ENCODE assay signal across 1 cellular context in the genomic region with DNA sequence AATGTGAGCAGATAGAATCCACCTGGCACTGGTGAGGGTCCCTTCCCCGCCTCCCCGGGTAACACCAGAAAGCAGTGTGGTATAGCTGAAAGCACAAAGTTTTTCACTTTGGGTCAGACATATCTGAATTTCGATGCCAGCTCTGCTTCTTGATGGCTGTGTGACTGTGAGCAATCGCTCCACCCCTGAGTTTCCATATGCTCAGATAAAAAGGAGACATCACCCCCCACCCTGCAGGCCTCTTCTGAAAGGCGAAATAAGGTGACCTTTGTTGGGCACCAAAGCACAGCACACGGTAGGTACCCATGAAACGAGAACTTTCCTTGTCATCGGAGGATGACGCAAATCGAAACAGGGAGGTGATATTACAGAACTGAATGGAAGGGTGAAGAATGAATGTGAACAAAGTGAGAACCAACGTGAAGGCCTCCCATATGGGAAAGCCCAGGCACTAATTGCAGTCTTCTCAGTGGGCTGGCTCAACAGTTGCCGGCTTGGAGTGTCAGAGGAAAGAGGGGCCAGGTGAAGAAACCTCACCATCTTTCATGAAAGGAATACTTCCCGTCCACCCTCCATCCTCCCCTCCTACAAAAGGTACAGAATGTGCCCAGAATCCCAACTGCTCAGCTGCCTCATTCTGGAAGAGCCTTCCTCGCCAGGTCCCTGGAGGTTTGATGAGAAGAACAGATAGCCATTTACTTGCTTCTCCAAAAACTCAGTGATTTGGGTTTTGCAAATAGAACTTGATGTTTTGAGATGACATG.
TF ChIP-seq lines count a peak whose summit lies in the region.

No MANE protein-coding gene starts in this region.

TF ChIP-seq in GM12878, 131 proteins besides CTCF, POLR2A, EP300 and RAD21 (continued from another document and continues in another):
- TF ChIP-seq PAX5 (IDR thresholded peaks at IDR 0.05; ENCODE audit: borderline replicate concordance, low read depth, low read length) (peak; percentile 78; the same call in 1 of the 2 replicates), MLLT1 (IDR thresholded peaks at IDR 0.05) (no peak), CREM (IDR thresholded peaks at IDR 0.05; ENCODE audit: low read depth) (peak; percentile 40), SREBF2 (IDR thresholded peaks at IDR 0.05; ENCODE audit: low read length) (no peak), ATF2 (IDR thresholded peaks at IDR 0.05; ENCODE audit: low read length) (peak; percentile 61), HDAC6 (IDR thresholded peaks at IDR 0.05; ENCODE audit: unreplicated experiment) (no peak), IKZF2 (IDR thresholded peaks at IDR 0.05) (peak; percentile 96 to 97), TCF7 (IDR thresholded peaks at IDR 0.05; ENCODE audit: borderline replicate concordance) (no peak), NFYA (IDR thresholded peaks at IDR 0.05; ENCODE audit: borderline replicate concordance, low read depth, low read length) (no peak), BCL11A (IDR thresholded peaks at IDR 0.05; ENCODE audit: low read depth, low read length) (peak; percentile 81), SRF (IDR thresholded peaks at IDR 0.05; ENCODE audit: low read depth in 2 of 2, low read length in 2 of 2) (no peak), RUNX3 (IDR thresholded peaks at IDR 0.05; ENCODE audit: low read length) (0 out of 2 replicates have a peak, but pooled peaks have one; percentile 9), RCOR1 (conservative IDR thresholded peaks at IDR 0.05; ENCODE audit: low read depth, low read length) (0 out of 2 replicates have a peak, but pooled peaks have one; percentile 52), HCFC1 (IDR thresholded peaks at IDR 0.05; ENCODE audit: low read length) (no peak), NFXL1 (IDR thresholded peaks at IDR 0.05; ENCODE audit: borderline replicate concordance) (no peak), ZNF592 (IDR thresholded peaks at IDR 0.05) (no peak), NR2F1 (conservative IDR thresholded peaks at IDR 0.05) (peak; percentile 92), CREB1 (IDR thresholded peaks at IDR 0.05; ENCODE audit: low read depth) (no peak), ZNF217 (IDR thresholded peaks at IDR 0.05) (no peak), TCF3 (IDR thresholded peaks at IDR 0.05; ENCODE audit: borderline replicate concordance, insufficient read depth, low read depth, low read length) (peak; percentile 39; the same call in 1 of the 2 replicates), KDM1A (IDR thresholded peaks at IDR 0.05; ENCODE audit: borderline replicate concordance) (no peak), USF1 (IDR thresholded peaks at IDR 0.05; ENCODE audit: borderline replicate concordance, extremely low read length, insufficient read depth, low read depth, low read length) (no peak), RAD51 (IDR thresholded peaks at IDR 0.05) (no peak), SMARCA5 (IDR thresholded peaks at IDR 0.05) (peak; percentile 81), SIX5 (IDR thresholded peaks at IDR 0.05; ENCODE audit: low read depth, low read length, severe bottlenecking) (no peak), MTA2 (IDR thresholded peaks at IDR 0.05; ENCODE audit: low read depth) (peak; percentile 94), PML (IDR thresholded peaks at IDR 0.05; ENCODE audit: low read length) (no peak), ATF7 (IDR thresholded peaks at IDR 0.05; ENCODE audit: low read depth) (peak; percentile 79), SREBF1 (IDR thresholded peaks at IDR 0.05; ENCODE audit: low read length) (no peak), YY1 (IDR thresholded peaks at IDR 0.05; ENCODE audit: low read depth, low read length) (0 out of 2 replicates have a peak, but pooled peaks have one; percentile 19), MYB (IDR thresholded peaks at IDR 0.05; ENCODE audit: borderline replicate concordance, low read depth, low read length) (no peak), SMAD1 (IDR thresholded peaks at IDR 0.05; ENCODE audit: low read depth, partially characterized antibody) (no peak), SIN3A (IDR thresholded peaks at IDR 0.05; ENCODE audit: low read depth, low read length) (no peak), MEF2B (IDR thresholded peaks at IDR 0.05; ENCODE audit: partially characterized antibody, poor library complexity, severe bottlenecking) (peak; percentile 39), MAX (IDR thresholded peaks at IDR 0.05; ENCODE audit: low read depth, low read length) (no peak), STAT3 (IDR thresholded peaks at IDR 0.05; ENCODE audit: low read depth, low read length) (no peak), ZNF622 (IDR thresholded peaks at IDR 0.05) (no peak), KLF5 (IDR thresholded peaks at IDR 0.05; ENCODE audit: partially characterized antibody) (no peak), CBFB (IDR thresholded peaks at IDR 0.05; ENCODE audit: low read depth) (no peak), USF2 (IDR thresholded peaks at IDR 0.05; ENCODE audit: borderline replicate concordance, low read depth, low read length) (no peak), SMC3 (IDR thresholded peaks at IDR 0.05; ENCODE audit: borderline replicate concordance, low read length) (peak; percentile 18; the same call in 1 of the 2 replicates), BMI1 (IDR thresholded peaks at IDR 0.05; ENCODE audit: borderline replicate concordance) (peak; percentile 59; the same call in 1 of the 2 replicates), SP1 (IDR thresholded peaks at IDR 0.05; ENCODE audit: low read depth, low read length) (peak; percentile 37), STAT1 (conservative IDR thresholded peaks at IDR 0.05) (no peak), ETV6 (conservative IDR thresholded peaks at IDR 0.05 in 1 of 2, IDR thresholded peaks at IDR 0.05 in 1 of 2; ENCODE audit: borderline replicate concordance in 1 of 2, low read depth in 1 of 2) (peak in 1 of 2 experiments; percentile 37; a peak in 1 of 4 replicates)
- TF ChIP-seq, protein P1, sequence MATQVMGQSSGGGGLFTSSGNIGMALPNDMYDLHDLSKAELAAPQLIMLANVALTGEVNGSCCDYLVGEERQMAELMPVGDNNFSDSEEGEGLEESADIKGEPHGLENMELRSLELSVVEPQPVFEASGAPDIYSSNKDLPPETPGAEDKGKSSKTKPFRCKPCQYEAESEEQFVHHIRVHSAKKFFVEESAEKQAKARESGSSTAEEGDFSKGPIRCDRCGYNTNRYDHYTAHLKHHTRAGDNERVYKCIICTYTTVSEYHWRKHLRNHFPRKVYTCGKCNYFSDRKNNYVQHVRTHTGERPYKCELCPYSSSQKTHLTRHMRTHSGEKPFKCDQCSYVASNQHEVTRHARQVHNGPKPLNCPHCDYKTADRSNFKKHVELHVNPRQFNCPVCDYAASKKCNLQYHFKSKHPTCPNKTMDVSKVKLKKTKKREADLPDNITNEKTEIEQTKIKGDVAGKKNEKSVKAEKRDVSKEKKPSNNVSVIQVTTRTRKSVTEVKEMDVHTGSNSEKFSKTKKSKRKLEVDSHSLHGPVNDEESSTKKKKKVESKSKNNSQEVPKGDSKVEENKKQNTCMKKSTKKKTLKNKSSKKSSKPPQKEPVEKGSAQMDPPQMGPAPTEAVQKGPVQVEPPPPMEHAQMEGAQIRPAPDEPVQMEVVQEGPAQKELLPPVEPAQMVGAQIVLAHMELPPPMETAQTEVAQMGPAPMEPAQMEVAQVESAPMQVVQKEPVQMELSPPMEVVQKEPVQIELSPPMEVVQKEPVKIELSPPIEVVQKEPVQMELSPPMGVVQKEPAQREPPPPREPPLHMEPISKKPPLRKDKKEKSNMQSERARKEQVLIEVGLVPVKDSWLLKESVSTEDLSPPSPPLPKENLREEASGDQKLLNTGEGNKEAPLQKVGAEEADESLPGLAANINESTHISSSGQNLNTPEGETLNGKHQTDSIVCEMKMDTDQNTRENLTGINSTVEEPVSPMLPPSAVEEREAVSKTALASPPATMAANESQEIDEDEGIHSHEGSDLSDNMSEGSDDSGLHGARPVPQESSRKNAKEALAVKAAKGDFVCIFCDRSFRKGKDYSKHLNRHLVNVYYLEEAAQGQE (IDR thresholded peaks at IDR 0.05; ENCODE audit: low read depth, low read length): no peak
- TF ChIP-seq, protein P2, sequence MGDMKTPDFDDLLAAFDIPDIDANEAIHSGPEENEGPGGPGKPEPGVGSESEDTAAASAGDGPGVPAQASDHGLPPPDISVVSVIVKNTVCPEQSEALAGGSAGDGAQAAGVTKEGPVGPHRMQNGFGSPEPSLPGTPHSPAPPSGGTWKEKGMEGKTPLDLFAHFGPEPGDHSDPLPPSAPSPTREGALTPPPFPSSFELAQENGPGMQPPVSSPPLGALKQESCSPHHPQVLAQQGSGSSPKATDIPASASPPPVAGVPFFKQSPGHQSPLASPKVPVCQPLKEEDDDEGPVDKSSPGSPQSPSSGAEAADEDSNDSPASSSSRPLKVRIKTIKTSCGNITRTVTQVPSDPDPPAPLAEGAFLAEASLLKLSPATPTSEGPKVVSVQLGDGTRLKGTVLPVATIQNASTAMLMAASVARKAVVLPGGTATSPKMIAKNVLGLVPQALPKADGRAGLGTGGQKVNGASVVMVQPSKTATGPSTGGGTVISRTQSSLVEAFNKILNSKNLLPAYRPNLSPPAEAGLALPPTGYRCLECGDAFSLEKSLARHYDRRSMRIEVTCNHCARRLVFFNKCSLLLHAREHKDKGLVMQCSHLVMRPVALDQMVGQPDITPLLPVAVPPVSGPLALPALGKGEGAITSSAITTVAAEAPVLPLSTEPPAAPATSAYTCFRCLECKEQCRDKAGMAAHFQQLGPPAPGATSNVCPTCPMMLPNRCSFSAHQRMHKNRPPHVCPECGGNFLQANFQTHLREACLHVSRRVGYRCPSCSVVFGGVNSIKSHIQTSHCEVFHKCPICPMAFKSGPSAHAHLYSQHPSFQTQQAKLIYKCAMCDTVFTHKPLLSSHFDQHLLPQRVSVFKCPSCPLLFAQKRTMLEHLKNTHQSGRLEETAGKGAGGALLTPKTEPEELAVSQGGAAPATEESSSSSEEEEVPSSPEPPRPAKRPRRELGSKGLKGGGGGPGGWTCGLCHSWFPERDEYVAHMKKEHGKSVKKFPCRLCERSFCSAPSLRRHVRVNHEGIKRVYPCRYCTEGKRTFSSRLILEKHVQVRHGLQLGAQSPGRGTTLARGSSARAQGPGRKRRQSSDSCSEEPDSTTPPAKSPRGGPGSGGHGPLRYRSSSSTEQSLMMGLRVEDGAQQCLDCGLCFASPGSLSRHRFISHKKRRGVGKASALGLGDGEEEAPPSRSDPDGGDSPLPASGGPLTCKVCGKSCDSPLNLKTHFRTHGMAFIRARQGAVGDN (IDR thresholded peaks at IDR 0.05): no peak
